ENCODE assay signal across 8 cellular contexts in the genomic region with DNA sequence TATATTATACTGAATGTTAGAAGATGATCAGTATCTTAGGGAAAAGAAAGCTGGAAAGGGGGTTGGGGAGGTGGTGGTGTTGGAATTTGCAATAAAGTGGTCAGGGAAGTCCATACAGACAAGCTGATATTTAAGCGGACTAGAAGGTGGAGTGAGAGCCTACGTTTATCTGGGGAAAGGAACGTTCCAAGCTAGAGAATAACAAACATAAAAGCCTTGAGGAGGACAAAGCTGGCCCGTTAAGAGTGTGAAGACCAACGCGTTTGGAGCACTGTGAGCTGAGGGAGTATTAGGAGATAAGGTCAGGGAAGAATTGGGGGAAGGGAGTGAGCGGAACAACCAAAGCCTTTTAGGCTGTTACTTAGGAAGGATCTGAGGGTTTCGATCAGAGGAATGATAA. TPM values are rescaled to one million over a fixed set of nuclear protein-coding genes. Genes with fewer than 3 reads are reported as not detected.
DNase-seq lines count a peak whose midpoint lies in the region; ATAC-seq and TF ChIP-seq lines count a peak whose summit lies in the region.

No MANE protein-coding gene starts in this region.

- H3K36me3 ChIP-seq in mesodermal cell (ENCODE audit: control insufficient read depth, insufficient read depth, low read length), result peaks cover 49% of the 10 kb centered on the region

- DNase-seq in HT-29 (ENCODE audit: low spot score) (peak; percentile 25), MCF 10A (ENCODE audit: unreplicated experiment) (peak; percentile 6), NCI-H2081 treated with DMSO at 0.1 percent for 48 hours (lab: John Stamatoyannopoulos, UW) (no peak), NOMO-1 treated with dmso at 0.1 percent for 144 hours (lab: John Stamatoyannopoulos, UW; ENCODE audit: unreplicated experiment) (no peak)
- DNase-seq in effector CD8-positive, alpha-beta T cell (lab: John Stamatoyannopoulos, UW), result no peak

- peak overlapping the region; percentile 76 for H3K4me3 Mint-ChIP-seq in MCF 10A (ENCODE audit: unreplicated experiment)

- no peak for ATAC-seq in GM21576 (IDR thresholded peaks at IDR 0.05; ENCODE audit: unreplicated experiment)

- H3K9me3 ChIP-seq in mesodermal cell (ENCODE audit: control insufficient read depth, low read length), result no peaks in the 10 kb centered on the region

- H3K4me1 ChIP-seq in mesodermal cell (ENCODE audit: control insufficient read depth, insufficient read depth, low read length, poor library complexity, severe bottlenecking), result no peaks in the 10 kb centered on the region

- 5% methylated on average over 6 to 7 of the region's 8 CpGs for WGBS in mesodermal cell (ENCODE audit: insufficient coverage in 2 of 2), 2 experiments

- no peaks in the 10 kb centered on the region for H3K9me3 Mint-ChIP-seq in MCF 10A (ENCODE audit: unreplicated experiment)

- H3K27ac ChIP-seq in 22Rv1 (peak overlapping the region; percentile 99), mesodermal cell (ENCODE audit: low read depth, low read length, severe bottlenecking) (peak overlapping the region; percentile 43)

- intact Hi-C loops in MCF 10A (cut with micrococcal nuclease), result loop anchor here (2.0 kb wide), 1 partner anchor 51 kb away; a partner anchor contains a TSS

- peak overlapping the region; percentile 100 for H3K4me3 ChIP-seq in mesodermal cell (ENCODE audit: extremely low read depth, insufficient read depth, low read length, poor library complexity, severe bottlenecking)

- POLR2A ChIA-PET in MCF 10A (lab: Yijun Ruan, JAX), result interaction anchor here (0.9 to 11.5 kb wide), 17 partner anchors 10 to 763 kb away, joined by 3 to 211 read pairs (median 9); a partner anchor contains a TSS

- no TSS peak for BruUV-seq in MCF 10A (replicated peaks; lab: Mats Ljungman, UMichigan)

- peaks cover 30% of the 10 kb centered on the region for H3K4me1 Mint-ChIP-seq in MCF 10A (ENCODE audit: insufficient read depth, unreplicated experiment)

- peaks cover 43% of the 10 kb centered on the region for H3K36me3 Mint-ChIP-seq in MCF 10A (ENCODE audit: insufficient read depth, unreplicated experiment)

- CTCF ChIA-PET in MCF 10A (lab: Yijun Ruan, JAX), result interaction anchor here (0.6 to 1.5 kb wide), 5 partner anchors 9 to 341 kb away, joined by 3 to 8 read pairs (median 3); a partner anchor contains a TSS

- peak overlapping the region; percentile 100 for H3K27ac Mint-ChIP-seq in MCF 10A (ENCODE audit: low read depth, unreplicated experiment)

- H3K27me3 Mint-ChIP-seq in MCF 10A (ENCODE audit: insufficient read depth, unreplicated experiment), result no peaks in the 10 kb centered on the region

- TF ChIP-seq CTCF in 22Rv1 (IDR thresholded peaks at IDR 0.05) (no peak), MCF 10A (IDR thresholded peaks at IDR 0.05; ENCODE audit: unreplicated experiment) (no peak)

RNA-seq across cellular contexts. Expression of a gene that starts 1.4 kb away (rescaled TPM):
- total RNA-seq in HT-29 (2014; rRNA removed; shearing (Covaris generic)), result 42.3 and 45.3 TPM in 2 replicates
- 137 and 144 TPM in 2 replicates for total RNA-seq in MCF 10A (2022)
- polyA plus RNA-seq in mesodermal cell (2013, experiment 1 of 2), result 81.7 TPM
- polyA plus RNA-seq in mesodermal cell (2013, experiment 2 of 2), result 86.5 TPM

RNA-seq across cellular contexts. Expression of a gene that starts 2.0 kb away (rescaled TPM):
- 54.3 and 56.8 TPM in 2 replicates for total RNA-seq in HT-29 (2014; rRNA removed; shearing (Covaris generic))
- total RNA-seq in MCF 10A (2022), result 86.4 and 114 TPM in 2 replicates
- polyA plus RNA-seq in mesodermal cell (2013, experiment 1 of 2), result 44.7 TPM
- 50.0 TPM for polyA plus RNA-seq in mesodermal cell (2013, experiment 2 of 2)

RNA-seq across cellular contexts. Expression of a gene that starts 33.8 kb away (rescaled TPM):
- 5.2 and 6.6 TPM in 2 replicates for total RNA-seq in HT-29 (2014; rRNA removed; shearing (Covaris generic))
- 36.5 and 36.6 TPM in 2 replicates for total RNA-seq in MCF 10A (2022)
- 25.5 TPM for polyA plus RNA-seq in mesodermal cell (2013, experiment 1 of 2)
- 23.4 TPM for polyA plus RNA-seq in mesodermal cell (2013, experiment 2 of 2)

RNA-seq across cellular contexts. Expression of a gene that starts 51.8 kb away (rescaled TPM):
- 56.3 and 65.3 TPM in 2 replicates for total RNA-seq in HT-29 (2014; rRNA removed; shearing (Covaris generic))
- total RNA-seq in MCF 10A (2022), result 148 and 151 TPM in 2 replicates
- polyA plus RNA-seq in mesodermal cell (2013, experiment 1 of 2), result 113 TPM
- 110 TPM for polyA plus RNA-seq in mesodermal cell (2013, experiment 2 of 2)

RNA-seq across cellular contexts. Expression of a gene that starts 52.0 kb away (rescaled TPM):
- 35.7 and 41.7 TPM in 2 replicates for total RNA-seq in HT-29 (2014; rRNA removed; shearing (Covaris generic))
- 36.7 and 49.5 TPM in 2 replicates for total RNA-seq in MCF 10A (2022)
- polyA plus RNA-seq in mesodermal cell (2013, experiment 1 of 2), result 28.3 TPM
- 24.2 TPM for polyA plus RNA-seq in mesodermal cell (2013, experiment 2 of 2)

Comparison
In these comparisons a context has a peak if more than half of its experiments do, and no peak if none do; other contexts are left out.
1. DNase-seq: peak in HT-29 (single experiment) and MCF 10A (single experiment); none in NCI-H2081 treated with DMSO at 0.1 percent for 48 hours (single experiment), NOMO-1 treated with dmso at 0.1 percent for 144 hours (single experiment) and effector CD8-positive, alpha-beta T cell (single experiment).